In the genomic region with DNA sequence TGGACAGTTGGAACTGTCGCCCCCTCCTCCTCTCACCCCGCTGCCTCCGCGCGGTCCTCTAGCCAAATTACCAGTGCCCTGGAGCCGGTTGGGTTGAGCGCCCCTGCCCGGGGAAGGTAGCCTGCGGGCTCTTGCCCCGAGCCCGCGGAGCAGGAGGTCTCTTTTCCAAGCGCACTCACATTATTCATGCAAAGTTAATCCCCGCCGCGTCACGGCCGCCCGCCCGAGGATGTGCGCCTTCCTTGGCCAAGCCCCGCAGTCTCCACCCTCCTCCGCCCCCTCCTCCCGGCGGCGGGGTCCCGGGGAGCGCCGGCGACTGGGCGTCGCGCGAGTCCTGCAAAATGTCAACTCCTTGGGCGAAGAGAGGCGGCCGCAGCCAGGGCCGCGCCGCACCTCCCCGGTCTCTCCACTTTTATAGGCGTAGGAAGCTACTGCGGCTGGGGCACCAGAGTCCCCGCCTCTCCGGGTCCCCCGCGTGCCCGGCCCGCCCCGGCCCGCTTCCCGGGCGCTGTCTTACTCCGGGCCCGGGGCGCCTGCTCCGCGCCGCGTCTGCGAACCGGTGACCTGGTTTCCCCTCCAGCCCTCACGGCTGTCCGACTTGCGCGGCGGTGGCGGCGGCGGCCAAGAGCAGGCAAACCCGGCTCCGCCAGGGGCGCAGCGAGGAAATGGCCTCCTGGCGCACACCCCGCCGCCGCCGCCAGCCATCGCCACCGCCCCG, we compare ENCODE assay signal across 1 cellular context.
TF ChIP-seq lines count a peak whose summit lies in the region.

A gene (minus strand): TSS at position 235 of the 718 bp plus-strand sequence.

TF ChIP-seq in K562, 482 proteins besides CTCF, POLR2A, EP300 and RAD21 (continued from another document and continues in another):
- TF ChIP-seq, protein P1, sequence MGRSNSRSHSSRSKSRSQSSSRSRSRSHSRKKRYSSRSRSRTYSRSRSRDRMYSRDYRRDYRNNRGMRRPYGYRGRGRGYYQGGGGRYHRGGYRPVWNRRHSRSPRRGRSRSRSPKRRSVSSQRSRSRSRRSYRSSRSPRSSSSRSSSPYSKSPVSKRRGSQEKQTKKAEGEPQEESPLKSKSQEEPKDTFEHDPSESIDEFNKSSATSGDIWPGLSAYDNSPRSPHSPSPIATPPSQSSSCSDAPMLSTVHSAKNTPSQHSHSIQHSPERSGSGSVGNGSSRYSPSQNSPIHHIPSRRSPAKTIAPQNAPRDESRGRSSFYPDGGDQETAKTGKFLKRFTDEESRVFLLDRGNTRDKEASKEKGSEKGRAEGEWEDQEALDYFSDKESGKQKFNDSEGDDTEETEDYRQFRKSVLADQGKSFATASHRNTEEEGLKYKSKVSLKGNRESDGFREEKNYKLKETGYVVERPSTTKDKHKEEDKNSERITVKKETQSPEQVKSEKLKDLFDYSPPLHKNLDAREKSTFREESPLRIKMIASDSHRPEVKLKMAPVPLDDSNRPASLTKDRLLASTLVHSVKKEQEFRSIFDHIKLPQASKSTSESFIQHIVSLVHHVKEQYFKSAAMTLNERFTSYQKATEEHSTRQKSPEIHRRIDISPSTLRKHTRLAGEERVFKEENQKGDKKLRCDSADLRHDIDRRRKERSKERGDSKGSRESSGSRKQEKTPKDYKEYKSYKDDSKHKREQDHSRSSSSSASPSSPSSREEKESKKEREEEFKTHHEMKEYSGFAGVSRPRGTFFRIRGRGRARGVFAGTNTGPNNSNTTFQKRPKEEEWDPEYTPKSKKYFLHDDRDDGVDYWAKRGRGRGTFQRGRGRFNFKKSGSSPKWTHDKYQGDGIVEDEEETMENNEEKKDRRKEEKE (IDR thresholded peaks at IDR 0.05; ENCODE audit: borderline replicate concordance in 1 of 2, control insufficient read depth in 1 of 2, low read depth in 2 of 2, low read length in 1 of 2), result no peak
- TF ChIP-seq, protein P2, sequence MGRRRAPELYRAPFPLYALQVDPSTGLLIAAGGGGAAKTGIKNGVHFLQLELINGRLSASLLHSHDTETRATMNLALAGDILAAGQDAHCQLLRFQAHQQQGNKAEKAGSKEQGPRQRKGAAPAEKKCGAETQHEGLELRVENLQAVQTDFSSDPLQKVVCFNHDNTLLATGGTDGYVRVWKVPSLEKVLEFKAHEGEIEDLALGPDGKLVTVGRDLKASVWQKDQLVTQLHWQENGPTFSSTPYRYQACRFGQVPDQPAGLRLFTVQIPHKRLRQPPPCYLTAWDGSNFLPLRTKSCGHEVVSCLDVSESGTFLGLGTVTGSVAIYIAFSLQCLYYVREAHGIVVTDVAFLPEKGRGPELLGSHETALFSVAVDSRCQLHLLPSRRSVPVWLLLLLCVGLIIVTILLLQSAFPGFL (CRISPR knock-in tag; IDR thresholded peaks at IDR 0.05), result no peak
- TF ChIP-seq EWSR1 (IDR thresholded peaks at IDR 0.05; ENCODE audit: borderline replicate concordance, low read depth, partially characterized antibody) (no peak), C11orf30 (IDR thresholded peaks at IDR 0.05; ENCODE audit: low read depth) (no peak), MTA1 (IDR thresholded peaks at IDR 0.05; ENCODE audit: borderline replicate concordance) (no peak), ZNF431 (CRISPR knock-in tag; IDR thresholded peaks at IDR 0.05) (no peak), NCOR1 (IDR thresholded peaks at IDR 0.05) (no peak; the same call in 1 of the 2 replicates), GABPB1 (CRISPR knock-in tag; IDR thresholded peaks at IDR 0.05) (peak; percentile 49; the same call in 1 of the 2 replicates), POLR2G (IDR thresholded peaks at IDR 0.05; ENCODE audit: low read depth, low read length) (peak; percentile 77), EGR1 (conservative IDR thresholded peaks at IDR 0.05) (0 out of 2 replicates have a peak, but pooled peaks have one; percentile 5), ZNF583 (CRISPR knock-in tag; IDR thresholded peaks at IDR 0.05) (no peak), TFAM (CRISPR knock-in tag; conservative IDR thresholded peaks at IDR 0.05) (no peak), ZNF766 (CRISPR knock-in tag; conservative IDR thresholded peaks at IDR 0.05) (no peak), ZC3H8 (IDR thresholded peaks at IDR 0.05) (no peak), TAF9B (IDR thresholded peaks at IDR 0.05; ENCODE audit: partially characterized antibody) (no peak), TAF1 (IDR thresholded peaks at IDR 0.05; ENCODE audit: control insufficient read depth, extremely low read depth, insufficient read depth, low read length, severe bottlenecking) (no peak), FOXK1 (CRISPR knock-in tag; IDR thresholded peaks at IDR 0.05; ENCODE audit: borderline replicate concordance) (no peak), ATF1 (CRISPR knock-in tag; IDR thresholded peaks at IDR 0.05) (no peak), ATF1 (tag; IDR thresholded peaks at IDR 0.05) (no peak; the same call in 1 of the 2 replicates), ZNF232 (CRISPR knock-in tag; IDR thresholded peaks at IDR 0.05) (no peak), HLTF (IDR thresholded peaks at IDR 0.05) (no peak), MTF1 (CRISPR knock-in tag; IDR thresholded peaks at IDR 0.05; ENCODE audit: borderline replicate concordance) (no peak), SP1 (CRISPR knock-in tag; IDR thresholded peaks at IDR 0.05) (no peak), ZNF408 (CRISPR knock-in tag; IDR thresholded peaks at IDR 0.05; ENCODE audit: low read depth) (no peak), KDM1A (IDR thresholded peaks at IDR 0.05) (no peak), PHF8 (IDR thresholded peaks at IDR 0.05; ENCODE audit: borderline replicate concordance, low read length) (peak; percentile 52; the same call in 1 of the 2 replicates), NR2C2 (CRISPR knock-in tag; IDR thresholded peaks at IDR 0.05) (no peak), NR2C2 (tag; IDR thresholded peaks at IDR 0.05) (peak; percentile 67), TCF3 (CRISPR knock-in tag; IDR thresholded peaks at IDR 0.05) (no peak), TAL1 (IDR thresholded peaks at IDR 0.05) (no peak), NCOA2 (IDR thresholded peaks at IDR 0.05; ENCODE audit: partially characterized antibody in 2 of 2) (no peak), ZNF586 (CRISPR knock-in tag; conservative IDR thresholded peaks at IDR 0.05) (no peak), SNIP1 (IDR thresholded peaks at IDR 0.05; ENCODE audit: low read depth) (no peak), L3MBTL2 (IDR thresholded peaks at IDR 0.05) (peak; percentile 36; the same call in 1 of the 2 replicates), TAF7 (tag; IDR thresholded peaks at IDR 0.05) (no peak), SP2 (IDR thresholded peaks at IDR 0.05; ENCODE audit: extremely low read depth, low read depth, low read length, poor library complexity, severe bottlenecking) (no peak)
- TF ChIP-seq, protein P3, sequence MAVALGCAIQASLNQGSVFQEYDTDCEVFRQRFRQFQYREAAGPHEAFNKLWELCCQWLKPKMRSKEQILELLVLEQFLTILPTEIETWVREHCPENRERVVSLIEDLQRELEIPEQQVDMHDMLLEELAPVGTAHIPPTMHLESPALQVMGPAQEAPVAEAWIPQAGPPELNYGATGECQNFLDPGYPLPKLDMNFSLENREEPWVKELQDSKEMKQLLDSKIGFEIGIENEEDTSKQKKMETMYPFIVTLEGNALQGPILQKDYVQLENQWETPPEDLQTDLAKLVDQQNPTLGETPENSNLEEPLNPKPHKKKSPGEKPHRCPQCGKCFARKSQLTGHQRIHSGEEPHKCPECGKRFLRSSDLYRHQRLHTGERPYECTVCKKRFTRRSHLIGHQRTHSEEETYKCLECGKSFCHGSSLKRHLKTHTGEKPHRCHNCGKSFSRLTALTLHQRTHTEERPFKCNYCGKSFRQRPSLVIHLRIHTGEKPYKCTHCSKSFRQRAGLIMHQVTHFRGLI (CRISPR knock-in tag; IDR thresholded peaks at IDR 0.05), result no peak
- TF ChIP-seq, protein P4, sequence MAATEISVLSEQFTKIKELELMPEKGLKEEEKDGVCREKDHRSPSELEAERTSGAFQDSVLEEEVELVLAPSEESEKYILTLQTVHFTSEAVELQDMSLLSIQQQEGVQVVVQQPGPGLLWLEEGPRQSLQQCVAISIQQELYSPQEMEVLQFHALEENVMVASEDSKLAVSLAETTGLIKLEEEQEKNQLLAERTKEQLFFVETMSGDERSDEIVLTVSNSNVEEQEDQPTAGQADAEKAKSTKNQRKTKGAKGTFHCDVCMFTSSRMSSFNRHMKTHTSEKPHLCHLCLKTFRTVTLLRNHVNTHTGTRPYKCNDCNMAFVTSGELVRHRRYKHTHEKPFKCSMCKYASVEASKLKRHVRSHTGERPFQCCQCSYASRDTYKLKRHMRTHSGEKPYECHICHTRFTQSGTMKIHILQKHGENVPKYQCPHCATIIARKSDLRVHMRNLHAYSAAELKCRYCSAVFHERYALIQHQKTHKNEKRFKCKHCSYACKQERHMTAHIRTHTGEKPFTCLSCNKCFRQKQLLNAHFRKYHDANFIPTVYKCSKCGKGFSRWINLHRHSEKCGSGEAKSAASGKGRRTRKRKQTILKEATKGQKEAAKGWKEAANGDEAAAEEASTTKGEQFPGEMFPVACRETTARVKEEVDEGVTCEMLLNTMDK (IDR thresholded peaks at IDR 0.05; ENCODE audit: borderline replicate concordance, insufficient read depth, low read depth, low read length, poor library complexity, severe bottlenecking), result peak; percentile 66
- TF ChIP-seq, protein P5, sequence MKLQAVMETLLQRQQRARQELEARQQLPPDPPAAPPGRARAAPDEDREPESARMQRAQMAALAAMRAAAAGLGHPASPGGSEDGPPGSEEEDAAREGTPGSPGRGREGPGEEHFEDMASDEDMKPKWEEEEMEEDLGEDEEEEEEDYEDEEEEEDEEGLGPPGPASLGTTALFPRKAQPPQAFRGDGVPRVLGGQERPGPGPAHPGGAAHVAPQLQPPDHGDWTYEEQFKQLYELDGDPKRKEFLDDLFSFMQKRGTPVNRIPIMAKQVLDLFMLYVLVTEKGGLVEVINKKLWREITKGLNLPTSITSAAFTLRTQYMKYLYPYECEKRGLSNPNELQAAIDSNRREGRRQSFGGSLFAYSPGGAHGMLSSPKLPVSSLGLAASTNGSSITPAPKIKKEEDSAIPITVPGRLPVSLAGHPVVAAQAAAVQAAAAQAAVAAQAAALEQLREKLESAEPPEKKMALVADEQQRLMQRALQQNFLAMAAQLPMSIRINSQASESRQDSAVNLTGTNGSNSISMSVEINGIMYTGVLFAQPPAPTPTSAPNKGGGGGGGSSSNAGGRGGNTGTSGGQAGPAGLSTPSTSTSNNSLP (IDR thresholded peaks at IDR 0.05; ENCODE audit: borderline replicate concordance, low read depth, low read length), result no peak
- TF ChIP-seq, protein P6, sequence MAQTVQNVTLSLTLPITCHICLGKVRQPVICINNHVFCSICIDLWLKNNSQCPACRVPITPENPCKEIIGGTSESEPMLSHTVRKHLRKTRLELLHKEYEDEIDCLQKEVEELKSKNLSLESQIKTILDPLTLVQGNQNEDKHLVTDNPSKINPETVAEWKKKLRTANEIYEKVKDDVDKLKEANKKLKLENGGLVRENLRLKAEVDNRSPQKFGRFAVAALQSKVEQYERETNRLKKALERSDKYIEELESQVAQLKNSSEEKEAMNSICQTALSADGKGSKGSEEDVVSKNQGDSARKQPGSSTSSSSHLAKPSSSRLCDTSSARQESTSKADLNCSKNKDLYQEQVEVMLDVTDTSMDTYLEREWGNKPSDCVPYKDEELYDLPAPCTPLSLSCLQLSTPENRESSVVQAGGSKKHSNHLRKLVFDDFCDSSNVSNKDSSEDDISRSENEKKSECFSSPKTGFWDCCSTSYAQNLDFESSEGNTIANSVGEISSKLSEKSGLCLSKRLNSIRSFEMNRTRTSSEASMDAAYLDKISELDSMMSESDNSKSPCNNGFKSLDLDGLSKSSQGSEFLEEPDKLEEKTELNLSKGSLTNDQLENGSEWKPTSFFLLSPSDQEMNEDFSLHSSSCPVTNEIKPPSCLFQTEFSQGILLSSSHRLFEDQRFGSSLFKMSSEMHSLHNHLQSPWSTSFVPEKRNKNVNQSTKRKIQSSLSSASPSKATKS (CRISPR knock-in tag; IDR thresholded peaks at IDR 0.05), result no peak
- TF ChIP-seq, protein P7, sequence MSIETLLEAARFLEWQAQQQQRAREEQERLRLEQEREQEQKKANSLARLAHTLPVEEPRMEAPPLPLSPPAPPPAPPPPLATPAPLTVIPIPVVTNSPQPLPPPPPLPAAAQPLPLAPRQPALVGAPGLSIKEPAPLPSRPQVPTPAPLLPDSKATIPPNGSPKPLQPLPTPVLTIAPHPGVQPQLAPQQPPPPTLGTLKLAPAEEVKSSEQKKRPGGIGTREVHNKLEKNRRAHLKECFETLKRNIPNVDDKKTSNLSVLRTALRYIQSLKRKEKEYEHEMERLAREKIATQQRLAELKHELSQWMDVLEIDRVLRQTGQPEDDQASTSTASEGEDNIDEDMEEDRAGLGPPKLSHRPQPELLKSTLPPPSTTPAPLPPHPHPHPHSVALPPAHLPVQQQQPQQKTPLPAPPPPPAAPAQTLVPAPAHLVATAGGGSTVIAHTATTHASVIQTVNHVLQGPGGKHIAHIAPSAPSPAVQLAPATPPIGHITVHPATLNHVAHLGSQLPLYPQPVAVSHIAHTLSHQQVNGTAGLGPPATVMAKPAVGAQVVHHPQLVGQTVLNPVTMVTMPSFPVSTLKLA (conservative IDR thresholded peaks at IDR 0.05), result 0 out of 4 replicates have a peak, but pooled peaks have one; percentile 1 to 4
- TF ChIP-seq, protein P8, sequence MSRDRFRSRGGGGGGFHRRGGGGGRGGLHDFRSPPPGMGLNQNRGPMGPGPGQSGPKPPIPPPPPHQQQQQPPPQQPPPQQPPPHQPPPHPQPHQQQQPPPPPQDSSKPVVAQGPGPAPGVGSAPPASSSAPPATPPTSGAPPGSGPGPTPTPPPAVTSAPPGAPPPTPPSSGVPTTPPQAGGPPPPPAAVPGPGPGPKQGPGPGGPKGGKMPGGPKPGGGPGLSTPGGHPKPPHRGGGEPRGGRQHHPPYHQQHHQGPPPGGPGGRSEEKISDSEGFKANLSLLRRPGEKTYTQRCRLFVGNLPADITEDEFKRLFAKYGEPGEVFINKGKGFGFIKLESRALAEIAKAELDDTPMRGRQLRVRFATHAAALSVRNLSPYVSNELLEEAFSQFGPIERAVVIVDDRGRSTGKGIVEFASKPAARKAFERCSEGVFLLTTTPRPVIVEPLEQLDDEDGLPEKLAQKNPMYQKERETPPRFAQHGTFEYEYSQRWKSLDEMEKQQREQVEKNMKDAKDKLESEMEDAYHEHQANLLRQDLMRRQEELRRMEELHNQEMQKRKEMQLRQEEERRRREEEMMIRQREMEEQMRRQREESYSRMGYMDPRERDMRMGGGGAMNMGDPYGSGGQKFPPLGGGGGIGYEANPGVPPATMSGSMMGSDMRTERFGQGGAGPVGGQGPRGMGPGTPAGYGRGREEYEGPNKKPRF (IDR thresholded peaks at IDR 0.05; ENCODE audit: low read depth, low read length), result no peak
- TF ChIP-seq, protein P9, sequence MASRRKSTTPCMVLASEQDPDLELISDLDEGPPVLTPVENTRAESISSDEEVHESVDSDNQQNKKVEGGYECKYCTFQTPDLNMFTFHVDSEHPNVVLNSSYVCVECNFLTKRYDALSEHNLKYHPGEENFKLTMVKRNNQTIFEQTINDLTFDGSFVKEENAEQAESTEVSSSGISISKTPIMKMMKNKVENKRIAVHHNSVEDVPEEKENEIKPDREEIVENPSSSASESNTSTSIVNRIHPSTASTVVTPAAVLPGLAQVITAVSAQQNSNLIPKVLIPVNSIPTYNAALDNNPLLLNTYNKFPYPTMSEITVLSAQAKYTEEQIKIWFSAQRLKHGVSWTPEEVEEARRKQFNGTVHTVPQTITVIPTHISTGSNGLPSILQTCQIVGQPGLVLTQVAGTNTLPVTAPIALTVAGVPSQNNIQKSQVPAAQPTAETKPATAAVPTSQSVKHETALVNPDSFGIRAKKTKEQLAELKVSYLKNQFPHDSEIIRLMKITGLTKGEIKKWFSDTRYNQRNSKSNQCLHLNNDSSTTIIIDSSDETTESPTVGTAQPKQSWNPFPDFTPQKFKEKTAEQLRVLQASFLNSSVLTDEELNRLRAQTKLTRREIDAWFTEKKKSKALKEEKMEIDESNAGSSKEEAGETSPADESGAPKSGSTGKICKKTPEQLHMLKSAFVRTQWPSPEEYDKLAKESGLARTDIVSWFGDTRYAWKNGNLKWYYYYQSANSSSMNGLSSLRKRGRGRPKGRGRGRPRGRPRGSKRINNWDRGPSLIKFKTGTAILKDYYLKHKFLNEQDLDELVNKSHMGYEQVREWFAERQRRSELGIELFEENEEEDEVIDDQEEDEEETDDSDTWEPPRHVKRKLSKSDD (conservative IDR thresholded peaks at IDR 0.05; ENCODE audit: low read length), result no peak
